Comparison of ENCODE assay signal across 29 cellular contexts in genomic region chr5:180818942-180819341, GRCh38. TPM values are rescaled to one million over a fixed set of nuclear protein-coding genes. Genes with fewer than 3 reads are reported as not detected.
DNase-seq lines count a peak whose midpoint lies in the region; ATAC-seq and TF ChIP-seq lines count a peak whose summit lies in the region.
"Had no signal": no experiment of that assay in that cellular context is flagged by ENCODE, and none has a peak within 500 bp of the region (broad histone marks: within the 10 kb centered on the region; RNA-seq: fewer than 3 reads in every experiment).

No MANE protein-coding gene starts in this region.

- H4K8ac ChIP-seq in IMR-90 (ENCODE audit: low read depth in 2 of 2, low read length in 2 of 2) = no peak overlapping the region

- H3K4me3 ChIP-seq in ACC112 (ENCODE audit: low read depth, low read length) (no peak overlapping the region), IMR-90 (ENCODE audit: insufficient read depth, low read depth, low read length) (no peak overlapping the region), right lobe of liver (no peak overlapping the region), WERI-Rb-1 (ENCODE audit: low read depth, low read length) (no peak overlapping the region)
- H3K4me3 ChIP-seq: dorsolateral prefrontal cortex, esophagus squamous epithelium, GM12878, hepatocyte, PC-9, prostate gland, thoracic aorta had no signal

- intact Hi-C loops in IMR-90 (cut with micrococcal nuclease) (no loop called here), right lobe of liver (cut with DNase I) (no loop called here)

- no peaks in the 10 kb centered on the region for H3K9me3 Mint-ChIP-seq in stimulated activated memory B cell treated with anti-CD40 and anti-IgM and Interleukin-4, amounts not matched to agents 10 μg/mL and 1 μg/mL and 100 μg/mL, for 72 hours
- H3K9me3 Mint-ChIP-seq: activated CD8-positive, alpha-beta T cell treated with anti-CD3 and anti-CD28 coated beads for 36 hours; activated T-helper 1 cell treated with anti-CD3 and anti-CD28 coated beads, Interleukin-12 subunit alpha, Interleukin-12 subunit beta, Interleukin-2, Interleukin-4 antibody, amounts not matched to agents 30 ng/mL and 10 ng/mL and 1 ng/mL, durations not matched to agents 14 hours and 24 hours and 36 hours; stimulated activated effector memory CD8-positive, alpha-beta T cell treated with anti-CD3 and anti-CD28 coated beads, Interleukin-12 subunit alpha, Interleukin-12 subunit beta, amount 100 ng/mL, for 72 hours had no signal

- no peak for TF ChIP-seq RAD21 in IMR-90 (IDR thresholded peaks at IDR 0.05; ENCODE audit: low read length)

- no TSS peak for BruUV-seq in IMR-90 (replicated peaks; lab: Mats Ljungman, UMichigan)

- H3K4me2 ChIP-seq in IMR-90 (ENCODE audit: low read depth, low read length) = no peak overlapping the region
- H3K4me2 ChIP-seq: hepatocyte, PC-9 had no signal

- no peak overlapping the region for H4K5ac ChIP-seq in IMR-90 (ENCODE audit: low read depth, low read length)

- no peak for ATAC-seq in IMR-90 (ENCODE audit: low read depth)
- ATAC-seq in right lobe of liver = no peak
- ATAC-seq in stimulated activated memory B cell treated with anti-CD40 and anti-IgM and Interleukin-4, amounts not matched to agents 10 μg/mL and 1 μg/mL and 100 μg/mL, for 72 hours = no peak
- no peak for ATAC-seq in GM18909 (IDR thresholded peaks at IDR 0.05; ENCODE audit: poor library complexity, unreplicated experiment)
- no peak for ATAC-seq in HG03439 (IDR thresholded peaks at IDR 0.05; ENCODE audit: unreplicated experiment)
- ATAC-seq: activated CD4-positive, CD25-positive, alpha-beta regulatory T cell treated with anti-CD3 and anti-CD28 coated beads, Interleukin-2, amount 50 U/mL, for 24 hours; activated CD8-positive, alpha-beta T cell treated with anti-CD3 and anti-CD28 coated beads for 36 hours; GM12878; stimulated activated effector memory CD8-positive, alpha-beta T cell treated with anti-CD3 and anti-CD28 coated beads, Interleukin-12 subunit alpha, Interleukin-12 subunit beta, amount 100 ng/mL, for 72 hours; T-helper 17 cell had no signal

- in situ Hi-C loops in IMR-90 (cut with MboI; ENCODE audit: low sequenced_read_pairs) = no loop called here

- H3K4me3 Mint-ChIP-seq in stimulated activated memory B cell treated with anti-CD40 and anti-IgM and Interleukin-4, amounts not matched to agents 10 μg/mL and 1 μg/mL and 100 μg/mL, for 72 hours = no peak overlapping the region
- H3K4me3 Mint-ChIP-seq: activated CD8-positive, alpha-beta T cell treated with anti-CD3 and anti-CD28 coated beads for 36 hours; activated T-helper 1 cell treated with anti-CD3 and anti-CD28 coated beads, Interleukin-12 subunit alpha, Interleukin-12 subunit beta, Interleukin-2, Interleukin-4 antibody, amounts not matched to agents 30 ng/mL and 10 ng/mL and 1 ng/mL, durations not matched to agents 14 hours and 24 hours and 36 hours; stimulated activated effector memory CD8-positive, alpha-beta T cell treated with anti-CD3 and anti-CD28 coated beads, Interleukin-12 subunit alpha, Interleukin-12 subunit beta, amount 100 ng/mL, for 72 hours; T-helper 17 cell had no signal

- H3K56ac ChIP-seq in IMR-90 (ENCODE audit: extremely low read depth, insufficient read depth, low read length) = no peak overlapping the region

- H2BK15ac ChIP-seq in IMR-90 (ENCODE audit: low read depth, low read length) = no peak overlapping the region

- no CpG with 5 or more reads among the region's 1 CpG for WGBS in IMR-90 (ENCODE audit: extremely low coverage in 2 of 2, insufficient read length in 1 of 2), 2 experiments
- WGBS in right lobe of liver (ENCODE audit: insufficient coverage, low coverage, low lambda C conversion rate, missing lambda C conversion rate) = 64% methylated on average over 1 of the region's 1 CpG

- H3K9me1 ChIP-seq in IMR-90 (ENCODE audit: insufficient read depth, low read length) = no peaks in the 10 kb centered on the region; the same call in 1 of the 2 replicates

- H4K20me1 ChIP-seq in IMR-90 (ENCODE audit: insufficient read depth, low read length) = no peaks in the 10 kb centered on the region

- no peak overlapping the region for H3K4ac ChIP-seq in IMR-90 (ENCODE audit: low read depth, low read length)

- H3K79me2 ChIP-seq in ACC112 (ENCODE audit: control insufficient read depth, insufficient read depth, low read length, unreplicated experiment) = no peaks in the 10 kb centered on the region
- H3K79me2 ChIP-seq: hepatocyte had no signal

- TF ChIP-seq POLR2A in IMR-90 (IDR thresholded peaks at IDR 0.05; ENCODE audit: low read depth, low read length) = no peak
- no peak for TF ChIP-seq POLR2A in right lobe of liver (IDR thresholded peaks at IDR 0.05)

- no peaks in the 10 kb centered on the region for H3K9me3 ChIP-seq in IMR-90 (ENCODE audit: control insufficient read depth, insufficient read depth, low read length)
- no peaks in the 10 kb centered on the region for H3K9me3 ChIP-seq in right lobe of liver
- no peaks in the 10 kb centered on the region for H3K9me3 ChIP-seq in WERI-Rb-1 (ENCODE audit: severe bottlenecking)
- H3K9me3 ChIP-seq: esophagus squamous epithelium, prostate gland, thoracic aorta had no signal

- peaks cover 16% of the 10 kb centered on the region for H3K36me3 Mint-ChIP-seq in stimulated activated memory B cell treated with anti-CD40 and anti-IgM and Interleukin-4, amounts not matched to agents 10 μg/mL and 1 μg/mL and 100 μg/mL, for 72 hours
- H3K36me3 Mint-ChIP-seq: stimulated activated effector memory CD8-positive, alpha-beta T cell treated with anti-CD3 and anti-CD28 coated beads, Interleukin-12 subunit alpha, Interleukin-12 subunit beta, amount 100 ng/mL, for 72 hours had no signal

- no peak for DNase-seq in IMR-90
- no peak for DNase-seq in right lobe of liver
- no peak for DNase-seq in WERI-Rb-1
- DNase-seq: activated CD8-positive, alpha-beta memory T cell treated with anti-CD3 and anti-CD28 coated beads, Interleukin-2, amount 50 U/mL, for 48 hours; activated CD8-positive, alpha-beta T cell treated with anti-CD3 and anti-CD28 coated beads for 36 hours; activated naive CD4-positive, alpha-beta T cell treated with Interleukin-2 at 50 U/mL for 16 hours; C1 segment of cervical spinal cord; cerebellar nuclear complex; DMS153; dorsolateral prefrontal cortex; esophagus squamous epithelium; foreskin melanocyte; NCI-H1436; NCI-H226; NCI-H526 treated with DMSO at 0.1 percent for 48 hours; nucleus accumbens; PC-9; T-helper 17 cell had no signal

- H3K27ac Mint-ChIP-seq in stimulated activated memory B cell treated with anti-CD40 and anti-IgM and Interleukin-4, amounts not matched to agents 10 μg/mL and 1 μg/mL and 100 μg/mL, for 72 hours = peak overlapping the region; percentile 93
- H3K27ac Mint-ChIP-seq: activated CD8-positive, alpha-beta T cell treated with anti-CD3 and anti-CD28 coated beads for 36 hours; activated T-helper 1 cell treated with anti-CD3 and anti-CD28 coated beads, Interleukin-12 subunit alpha, Interleukin-12 subunit beta, Interleukin-2, Interleukin-4 antibody, amounts not matched to agents 30 ng/mL and 10 ng/mL and 1 ng/mL, durations not matched to agents 14 hours and 24 hours and 36 hours; stimulated activated effector memory CD8-positive, alpha-beta T cell treated with anti-CD3 and anti-CD28 coated beads, Interleukin-12 subunit alpha, Interleukin-12 subunit beta, amount 100 ng/mL, for 72 hours; T-helper 17 cell had no signal

- no peak overlapping the region for H3K27ac ChIP-seq in ACC112 (ENCODE audit: low read depth, low read length)
- H3K27ac ChIP-seq in IMR-90 (ENCODE audit: insufficient read depth, low read length) = no peak overlapping the region
- H3K27ac ChIP-seq in right lobe of liver = peak overlapping the region in 2 of 3 donors; percentile 93 to 98
- no peak overlapping the region for H3K27ac ChIP-seq in WERI-Rb-1
- H3K27ac ChIP-seq: hepatocyte, PC-9 had no signal

- H2AFZ ChIP-seq in ACC112 (ENCODE audit: low read length, unreplicated experiment) = peak overlapping the region; percentile 80
- H2AFZ ChIP-seq in IMR-90 (replicated peaks; ENCODE audit: low read length, poor library complexity) = no peak overlapping the region
- H2AFZ ChIP-seq: hepatocyte, PC-9 had no signal

- no peaks in the 10 kb centered on the region for H3K36me3 ChIP-seq in ACC112 (ENCODE audit: insufficient read depth, low read length)
- no peaks in the 10 kb centered on the region for H3K36me3 ChIP-seq in IMR-90 (ENCODE audit: control insufficient read depth, insufficient read depth, low read length)
- no peaks in the 10 kb centered on the region for H3K36me3 ChIP-seq in right lobe of liver
- no peaks in the 10 kb centered on the region for H3K36me3 ChIP-seq in WERI-Rb-1
- H3K36me3 ChIP-seq: esophagus squamous epithelium, prostate gland, thoracic aorta had no signal

- CTCF ChIA-PET in IMR-90 (lab: Yijun Ruan, JAX) = no interaction called here

- POLR2A ChIA-PET in IMR-90 (lab: Charles Lee; ENCODE audit: unreplicated experiment) = interaction anchor here (1.0 kb wide), 1 partner anchor 9 kb away, joined by 3 read pairs; no protein-coding TSS in a partner anchor

- dilution Hi-C loops in IMR-90 (cut with HindIII; ENCODE audit: low sequenced_read_pairs, unreplicated experiment) = no loop called here

- H3K23ac ChIP-seq in IMR-90 (ENCODE audit: low read depth, low read length) = no peak overlapping the region

- H3K4me1 Mint-ChIP-seq in stimulated activated memory B cell treated with anti-CD40 and anti-IgM and Interleukin-4, amounts not matched to agents 10 μg/mL and 1 μg/mL and 100 μg/mL, for 72 hours = peaks cover 78% of the 10 kb centered on the region

- no peak overlapping the region for H2BK120ac ChIP-seq in IMR-90 (ENCODE audit: low read depth, low read length)

- H2AK9ac ChIP-seq in IMR-90 (replicated peaks; ENCODE audit: low read depth, low read length, poor library complexity) = peak overlapping the region; percentile 48

- H3K18ac ChIP-seq in IMR-90 (ENCODE audit: low read depth, low read length) = no peak overlapping the region

- H3K27me3 Mint-ChIP-seq in stimulated activated memory B cell treated with anti-CD40 and anti-IgM and Interleukin-4, amounts not matched to agents 10 μg/mL and 1 μg/mL and 100 μg/mL, for 72 hours = no peaks in the 10 kb centered on the region
- H3K27me3 Mint-ChIP-seq: activated CD8-positive, alpha-beta T cell treated with anti-CD3 and anti-CD28 coated beads for 36 hours; T-helper 17 cell had no signal

- no peaks in the 10 kb centered on the region; a peak in 1 of 4 replicates for H3K79me1 ChIP-seq in IMR-90 (ENCODE audit: low read depth in 1 of 2, low read length in 2 of 2)

- H3K14ac ChIP-seq in IMR-90 (replicated peaks; ENCODE audit: low read depth, low read length) = no peak overlapping the region

- no peak overlapping the region for H2BK20ac ChIP-seq in IMR-90 (ENCODE audit: low read depth, low read length)

- H4K91ac ChIP-seq in IMR-90 (ENCODE audit: insufficient read depth, low read depth, low read length) = no peak overlapping the region

- no peak overlapping the region for H2AK5ac ChIP-seq in IMR-90 (ENCODE audit: low read depth, low read length)

- H3K27me3 ChIP-seq in ACC112 (ENCODE audit: insufficient read depth, low read length) (no peaks in the 10 kb centered on the region), IMR-90 (ENCODE audit: control insufficient read depth, insufficient read depth, low read length) (no peaks in the 10 kb centered on the region), right lobe of liver (no peaks in the 10 kb centered on the region), WERI-Rb-1 (ENCODE audit: insufficient read depth, low read depth, severe bottlenecking) (no peaks in the 10 kb centered on the region)
- H3K27me3 ChIP-seq: dorsolateral prefrontal cortex, esophagus squamous epithelium, hepatocyte had no signal

- no peak overlapping the region for H3K9ac ChIP-seq in IMR-90 (ENCODE audit: low read depth, low read length)

- TF ChIP-seq CTCF in IMR-90 (conservative IDR thresholded peaks at IDR 0.05; ENCODE audit: low read depth, low read length) (no peak), right lobe of liver (IDR thresholded peaks at IDR 0.05) (no peak), WERI-Rb-1 (IDR thresholded peaks at IDR 0.05; ENCODE audit: low read depth, low read length) (no peak)

- H3K4me1 ChIP-seq in ACC112 (ENCODE audit: control insufficient read depth, insufficient read depth, low read length, unreplicated experiment) (peaks cover 18% of the 10 kb centered on the region), IMR-90 (ENCODE audit: control insufficient read depth, insufficient read depth, low read length) (peaks cover 13% of the 10 kb centered on the region), right lobe of liver (no peaks in the 10 kb centered on the region)
- H3K4me1 ChIP-seq: prostate gland had no signal

- H2BK5ac ChIP-seq in IMR-90 (ENCODE audit: low read depth, low read length, poor library complexity, severe bottlenecking) = no peak overlapping the region

RNA-seq across cellular contexts. Expression of gene MGAT1, which starts 16.3 kb away (rescaled TPM):
- 56.3 and 62.2 TPM in 2 replicates for total RNA-seq in IMR-90 (2012; rRNA removed)
- polyA plus RNA-seq in IMR-90 (2012; rRNA removed) = 141 and 150 TPM in 2 replicates
- polyA plus RNA-seq in IMR-90 (2012; cell fraction: cytosol; rRNA removed) = 154 and 222 TPM in 2 replicates
- polyA plus RNA-seq in IMR-90 (2012; cell fraction: nucleus; rRNA removed; ENCODE audit: low replicate concordance) = 76.6 and 140 TPM in 2 replicates
- 100 to 1,000 TPM in 4 of 6 experiments, 10 to 100 TPM in 2; 99.7 to 136 (median 106) TPM for total RNA-seq in right lobe of liver

RNA-seq across cellular contexts. Expression of gene ZFP62, which starts 42.1 kb away (rescaled TPM):
- total RNA-seq in IMR-90 (2012; rRNA removed) = 20.3 and 29.7 TPM in 2 replicates
- 5.4 and 8.2 TPM in 2 replicates for polyA plus RNA-seq in IMR-90 (2012; rRNA removed)
- 0.59 and 1.5 TPM in 2 replicates for polyA plus RNA-seq in IMR-90 (2012; cell fraction: cytosol; rRNA removed)
- polyA plus RNA-seq in IMR-90 (2012; cell fraction: nucleus; rRNA removed; ENCODE audit: low replicate concordance) = 2.2 and 19.6 TPM in 2 replicates
- 1 to 10 TPM; 3.6 to 9.0 (median 6.0) TPM for total RNA-seq in right lobe of liver

Comparison
In these comparisons a context has a peak if more than half of its experiments do, and no peak if none do; other contexts are left out.
1. H3K27ac ChIP-seq: peak in right lobe of liver (2 of 3); none in ACC112 (single experiment), IMR-90 (single experiment) and WERI-Rb-1 (single experiment).